20 cellular contexts compared by ENCODE assay signal in the genomic region with DNA sequence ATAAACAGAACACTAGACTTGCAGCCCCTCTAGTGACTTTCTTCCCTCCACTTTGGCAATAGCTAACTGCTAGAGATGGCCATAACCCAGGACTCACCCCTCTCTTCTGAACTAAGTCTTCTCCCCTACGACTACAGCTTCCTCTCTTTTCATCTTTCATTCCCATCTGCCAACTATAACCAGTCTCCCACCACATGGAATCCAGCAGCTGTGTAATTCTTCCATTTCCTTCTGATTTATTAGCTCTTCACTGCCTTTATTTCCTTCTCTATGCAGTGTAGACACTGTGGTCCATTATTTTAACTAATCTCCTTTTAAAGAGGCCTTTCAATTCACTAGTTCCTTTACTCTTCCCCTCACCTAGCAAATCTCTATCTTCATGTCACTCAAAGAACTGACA. TPM values are rescaled to one million over a fixed set of nuclear protein-coding genes. Genes with fewer than 3 reads are reported as not detected.
A peak's percentile ranks its signal among the peaks of the same experiment; 100 is the strongest.
DNase-seq lines count a peak whose midpoint lies in the region; ATAC-seq, FAIRE-seq and TF ChIP-seq lines count a peak whose summit lies in the region.
"Had no signal": no experiment of that assay in that cellular context is flagged by ENCODE, and none has a peak within 500 bp of the region (broad histone marks: within the 10 kb centered on the region; RNA-seq: fewer than 3 reads in every experiment).

No MANE protein-coding gene starts in this region.

- H3K9me2 ChIP-seq in SK-N-SH, result no peaks in the 10 kb centered on the region

- DNase-seq in SK-N-SH (no peak), K562 (ENCODE audit: extremely low read depth in 1 of 4, low spot score in 3 of 4) (no peak), NCI-H1694 (lab: John Stamatoyannopoulos, UW) (no peak), NCI-H2029 (lab: John Stamatoyannopoulos, UW) (no peak)
- DNase-seq in activated CD4-positive, alpha-beta memory T cell treated with anti-CD3 and anti-CD28 coated beads, Interleukin-2, amount 10 ng/mL, durations not matched to agents 7 days and 5 days, result no peak
- DNase-seq in activated CD4-positive, alpha-beta memory T cell treated with anti-CD3 and anti-CD28 coated beads for 36 hours, result no peak
- DNase-seq: CD4-positive, alpha-beta memory T cell; DMS153; DMS79; GDM1; GOT3; H7 had no signal

- TF ChIP-seq CTCF in SK-N-SH (IDR thresholded peaks at IDR 0.05) (no peak), K562 (IDR thresholded peaks at IDR 0.05 in 2 of 3, conservative IDR thresholded peaks at IDR 0.05 in 1 of 3; ENCODE audit: insufficient read depth in 2 of 3, low read depth in 1 of 3, low read length in 3 of 3) (peak in 1 of 3 experiments; percentile 3; a peak in 1 of 6 replicates)

- no peaks in the 10 kb centered on the region for H3K36me3 ChIP-seq in SK-N-SH (replicated peaks in 1 of 2; ENCODE audit: control insufficient read depth in 1 of 2, insufficient read depth in 2 of 2, low read length in 1 of 2)
- no peaks in the 10 kb centered on the region for H3K36me3 ChIP-seq in K562 (ENCODE audit: control insufficient read depth, insufficient read depth, low read length)
- H3K36me3 ChIP-seq: BLaER1 had no signal

- in situ Hi-C loops in K562 (cut with MboI), result no loop called here

- H3K27me3 ChIP-seq in SK-N-SH (ENCODE audit: insufficient read depth) (no peaks in the 10 kb centered on the region), K562 (ENCODE audit: control insufficient read depth in 2 of 2, insufficient read depth in 2 of 2, low read length in 2 of 2) (no peaks in the 10 kb centered on the region)
- H3K27me3 ChIP-seq: BLaER1 had no signal

- intact Hi-C loops in activated CD4-positive, alpha-beta memory T cell treated with anti-CD3 and anti-CD28 coated beads for 36 hours (cut with micrococcal nuclease), result no loop called here
- intact Hi-C loops in K562 (cut with micrococcal nuclease), result no loop called here

- POLR2A ChIA-PET in SK-N-SH (lab: Yijun Ruan, JAX) (no interaction called here), K562 (lab: Yijun Ruan, JAX) (interaction anchor here (1.8 kb wide), 1 partner anchor 8 kb away, joined by 5 read pairs; no protein-coding TSS in a partner anchor)
- POLR2A ChIA-PET in activated CD4-positive, alpha-beta memory T cell treated with anti-CD3 and anti-CD28 coated beads, Interleukin-2, amount 10 ng/mL, durations not matched to agents 7 days and 5 days (lab: Charles Lee), result interaction anchor here (0.9 to 1.4 kb wide), 2 partner anchors 11 to 13 kb away, joined by 3 to 6 read pairs; partner anchors contain the start of gene KCNK1
- POLR2A ChIA-PET in activated CD4-positive, alpha-beta memory T cell treated with anti-CD3 and anti-CD28 coated beads for 36 hours (lab: Charles Lee), result no interaction called here

- H2AFZ ChIP-seq in SK-N-SH (ENCODE audit: low read depth) (no peak overlapping the region), K562 (ENCODE audit: low read depth, low read length) (no peak overlapping the region; the same call in 1 of the 2 replicates)

- no peak for TF ChIP-seq POLR2A in K562 (conservative IDR thresholded peaks at IDR 0.05)

- H3K4me3 Mint-ChIP-seq in activated CD4-positive, alpha-beta memory T cell treated with anti-CD3 and anti-CD28 coated beads, Interleukin-2, amount 10 ng/mL, durations not matched to agents 7 days and 5 days, result no peak overlapping the region
- H3K4me3 Mint-ChIP-seq in activated CD4-positive, alpha-beta memory T cell treated with anti-CD3 and anti-CD28 coated beads for 36 hours, result no peak overlapping the region
- H3K4me3 Mint-ChIP-seq: CD14-positive monocyte had no signal

- H3K4me1 Mint-ChIP-seq in activated CD4-positive, alpha-beta memory T cell treated with anti-CD3 and anti-CD28 coated beads, Interleukin-2, amount 10 ng/mL, durations not matched to agents 7 days and 5 days, result peaks cover 35% of the 10 kb centered on the region
- peaks cover 41% of the 10 kb centered on the region for H3K4me1 Mint-ChIP-seq in activated CD4-positive, alpha-beta memory T cell treated with anti-CD3 and anti-CD28 coated beads for 36 hours (ENCODE audit: low read depth)
- H3K4me1 Mint-ChIP-seq: CD14-positive monocyte had no signal

- WGBS in SK-N-SH (ENCODE audit: low lambda C conversion rate), result 16% methylated on average over 1 of the region's 1 CpG
- WGBS in K562 (ENCODE audit: insufficient coverage, low coverage, missing lambda C conversion rate), result 14% methylated on average over 1 of the region's 1 CpG

- peaks cover 3% of the 10 kb centered on the region for H3K36me3 Mint-ChIP-seq in activated CD4-positive, alpha-beta memory T cell treated with anti-CD3 and anti-CD28 coated beads, Interleukin-2, amount 10 ng/mL, durations not matched to agents 7 days and 5 days (ENCODE audit: low read depth)
- H3K36me3 Mint-ChIP-seq in activated CD4-positive, alpha-beta memory T cell treated with anti-CD3 and anti-CD28 coated beads for 36 hours, result no peaks in the 10 kb centered on the region
- H3K36me3 Mint-ChIP-seq: CD14-positive monocyte; CD4-positive, alpha-beta memory T cell had no signal

- H3K4me2 ChIP-seq in SK-N-SH (peak overlapping the region; percentile 67; the same call in 1 of the 2 replicates), K562 (ENCODE audit: insufficient read depth, low read length) (no peak overlapping the region)
- H3K4me2 ChIP-seq: BLaER1 had no signal

- peak overlapping the region in 1 of 2 experiments; percentile 87; a peak in 2 of 4 replicates for H3K27ac ChIP-seq in SK-N-SH (ENCODE audit: low read depth in 2 of 2, low read length in 1 of 2)
- no peak overlapping the region for H3K27ac ChIP-seq in K562 (ENCODE audit: extremely low read depth, low read depth, low read length)
- H3K27ac ChIP-seq: 22Rv1, BLaER1 had no signal

- H4K20me1 ChIP-seq in SK-N-SH (ENCODE audit: insufficient read depth) (no peaks in the 10 kb centered on the region), K562 (replicated peaks; ENCODE audit: control insufficient read depth, insufficient read depth, low read length) (no peaks in the 10 kb centered on the region)
- H4K20me1 ChIP-seq: BLaER1 had no signal

- ATAC-seq in SK-N-SH treated with all-trans-retinoic acid at 6 μM for 48 hours (no peak), K562 (no peak), GM21717 (IDR thresholded peaks at IDR 0.05; ENCODE audit: unreplicated experiment) (no peak)
- ATAC-seq: HCT116, HepG2 had no signal

- H3K27me3 Mint-ChIP-seq in activated CD4-positive, alpha-beta memory T cell treated with anti-CD3 and anti-CD28 coated beads, Interleukin-2, amount 10 ng/mL, durations not matched to agents 7 days and 5 days, result no peaks in the 10 kb centered on the region
- peaks cover 10% of the 10 kb centered on the region for H3K27me3 Mint-ChIP-seq in activated CD4-positive, alpha-beta memory T cell treated with anti-CD3 and anti-CD28 coated beads for 36 hours

- no peak for TF ChIP-seq EP300 in SK-N-SH (IDR thresholded peaks at IDR 0.05; ENCODE audit: borderline replicate concordance in 1 of 2, low read depth in 1 of 2, low read length in 1 of 2)
- TF ChIP-seq EP300 in K562 (IDR thresholded peaks at IDR 0.05; ENCODE audit: low read length), result no peak

- TF ChIP-seq RAD21 in SK-N-SH (IDR thresholded peaks at IDR 0.05; ENCODE audit: low read length) (no peak), K562 (CRISPR knock-in tag; conservative IDR thresholded peaks at IDR 0.05 in 1 of 2, IDR thresholded peaks at IDR 0.05 in 1 of 2) (no peak)

- no peak overlapping the region for H3K4me3 ChIP-seq in SK-N-SH (ENCODE audit: low read depth in 2 of 2, low read length in 1 of 2)
- H3K4me3 ChIP-seq in K562, result no peak overlapping the region
- H3K4me3 ChIP-seq: BLaER1 had no signal

- CTCF ChIA-PET in SK-N-SH (lab: Yijun Ruan, JAX) (no interaction called here), K562 (lab: Yijun Ruan, JAX; ENCODE audit: low intra/inter-chr PET ratio) (no interaction called here)
- CTCF ChIA-PET in activated CD4-positive, alpha-beta memory T cell treated with anti-CD3 and anti-CD28 coated beads, Interleukin-2, amount 10 ng/mL, durations not matched to agents 7 days and 5 days (lab: Charles Lee), result no interaction called here
- CTCF ChIA-PET in activated CD4-positive, alpha-beta memory T cell treated with anti-CD3 and anti-CD28 coated beads for 36 hours (lab: Charles Lee), result interaction anchor here (1.3 kb wide), 1 partner anchor 27 kb away, joined by 3 read pairs; no protein-coding TSS in a partner anchor

- peaks cover 2% of the 10 kb centered on the region for H3K9me3 Mint-ChIP-seq in activated CD4-positive, alpha-beta memory T cell treated with anti-CD3 and anti-CD28 coated beads, Interleukin-2, amount 10 ng/mL, durations not matched to agents 7 days and 5 days
- peaks cover 3% of the 10 kb centered on the region for H3K9me3 Mint-ChIP-seq in activated CD4-positive, alpha-beta memory T cell treated with anti-CD3 and anti-CD28 coated beads for 36 hours

- H3K9ac ChIP-seq in SK-N-SH (no peak overlapping the region), K562 (ENCODE audit: insufficient read depth in 1 of 2, low read depth in 2 of 2, low read length in 2 of 2) (no peak overlapping the region)
- H3K9ac ChIP-seq: BLaER1 had no signal

- H3K4me1 ChIP-seq in SK-N-SH (ENCODE audit: control insufficient read depth in 1 of 2, insufficient read depth in 2 of 2, low read depth in 1 of 2, low read length in 1 of 2) (peaks cover 12 to 13% of the 10 kb centered on the region in 2 experiments), K562 (replicated peaks in 1 of 2; ENCODE audit: control insufficient read depth in 2 of 2, insufficient read depth in 2 of 2, low read length in 2 of 2) (peaks cover 0 to 15% of the 10 kb centered on the region in 2 experiments; a peak in 3 of 5 replicates)

- no TSS peak for BruUV-seq in K562 (replicated peaks; lab: Mats Ljungman, UMichigan)

- H3F3A ChIP-seq in SK-N-SH (replicated peaks; ENCODE audit: insufficient read depth), result peaks cover 15% of the 10 kb centered on the region

- H3K79me2 ChIP-seq in SK-N-SH (ENCODE audit: insufficient read depth) (no peaks in the 10 kb centered on the region), K562 (ENCODE audit: control insufficient read depth, insufficient read depth, low read length) (no peaks in the 10 kb centered on the region)

- no peak for FAIRE-seq in K562 (lab: Jason Lieb, UNC)
- FAIRE-seq: HepG2 had no signal

- H3K9me1 ChIP-seq in K562 (ENCODE audit: control insufficient read depth, insufficient read depth, low read length), result no peaks in the 10 kb centered on the region

- peak overlapping the region; percentile 77 for H3K27ac Mint-ChIP-seq in activated CD4-positive, alpha-beta memory T cell treated with anti-CD3 and anti-CD28 coated beads, Interleukin-2, amount 10 ng/mL, durations not matched to agents 7 days and 5 days
- no peak overlapping the region for H3K27ac Mint-ChIP-seq in activated CD4-positive, alpha-beta memory T cell treated with anti-CD3 and anti-CD28 coated beads for 36 hours
- H3K27ac Mint-ChIP-seq: CD14-positive monocyte; CD4-positive, alpha-beta memory T cell had no signal

- H3K9me3 ChIP-seq in SK-N-SH, result no peaks in the 10 kb centered on the region
- no peaks in the 10 kb centered on the region for H3K9me3 ChIP-seq in K562 (replicated peaks; ENCODE audit: control insufficient read depth, insufficient read depth, low read depth, low read length)

RNA-seq across cellular contexts. Expression of gene KCNK1, which starts 13.4 kb away (rescaled TPM):
- polyA plus RNA-seq in SK-N-SH (2012; rRNA removed) (10.1 and 10.6 TPM in 2 replicates), K562 (2011; rRNA removed) (19.9 and 22.7 TPM in 2 replicates), K562 (2014; fragmentation: Illumina TruSeq; extraction: Trizol) (7.4 and 9.3 TPM in 2 replicates), K562 (2014; fragmentation: Nextera tagmentation; extraction: Ambion mirVana) (1 to 10 TPM; 3.1 to 3.5 TPM), K562 (2014; rRNA removed) (8.0 and 9.8 TPM in 2 replicates)
- 8.2 and 10.3 TPM in 2 replicates for polyA plus RNA-seq in SK-N-SH (2012; cell fraction: cytosol; rRNA removed)
- polyA plus RNA-seq in SK-N-SH (2012; cell fraction: nucleus; rRNA removed), result 3.1 and 5.7 TPM in 2 replicates
- 1 to 10 TPM; 8.1 to 9.0 TPM for total RNA-seq in activated CD4-positive, alpha-beta memory T cell treated with anti-CD3 and anti-CD28 coated beads, Interleukin-2, amount 10 ng/mL, durations not matched to agents 7 days and 5 days
- 1 to 10 TPM; 5.0 to 5.2 TPM for total RNA-seq in activated CD4-positive, alpha-beta memory T cell treated with anti-CD3 and anti-CD28 coated beads for 36 hours
- 25.8 and 31.2 TPM in 2 replicates for total RNA-seq in K562 (2011; cell fraction: chromatin; rRNA removed; ENCODE audit: low replicate concordance)
- total RNA-seq in K562 (2011; cell fraction: nucleolus; rRNA removed), result 36.3 and 38.5 TPM in 2 replicates
- 34.2 and 46.4 TPM in 2 replicates for total RNA-seq in K562 (2011; cell fraction: nucleoplasm; rRNA removed)
- total RNA-seq in K562 (2014; rRNA removed) (6.0 and 6.7 TPM in 2 replicates), K562 (2014; rRNA removed; fragmentation: Illumina TruSeq; extraction: Trizol) (6.0 and 7.0 TPM in 2 replicates), K562 (2015; rRNA removed; fragmentation: Illumina TruSeq; extraction: Trizol) (4.1 and 4.7 TPM in 2 replicates), K562 (2021) (9.4 and 9.8 TPM in 2 replicates)
- 20.0 and 35.2 TPM in 2 replicates for polyA plus RNA-seq in K562 (2011; cell fraction: cytosol; rRNA removed)
- 16.3 and 25.6 TPM in 2 replicates for polyA plus RNA-seq in K562 (2011; cell fraction: nucleus; rRNA removed)
- polyA plus RNA-seq in K562 (2012), result 6.0 and 6.4 TPM in 2 replicates
- 19.6 and 25.5 TPM in 2 replicates for polyA minus RNA-seq in K562 (2011; rRNA and poly(A)+ RNA removed)
- 20.0 and 23.3 TPM in 2 replicates for polyA minus RNA-seq in K562 (2011; cell fraction: cytosol; rRNA and poly(A)+ RNA removed)
- polyA minus RNA-seq in K562 (2011; cell fraction: nucleus; rRNA and poly(A)+ RNA removed), result 16.6 and 19.1 TPM in 2 replicates
- total RNA-seq: A673; CD4-positive, alpha-beta memory T cell; HepG2 had no signal
- polyA plus RNA-seq: CD14-positive monocyte; CD4-positive, alpha-beta memory T cell; HepG2 had no signal

Comparison
In these comparisons a context has a peak if more than half of its experiments do, and no peak if none do; other contexts are left out.
1. POLR2A ChIA-PET loops: an anchor here in activated CD4-positive, alpha-beta memory T cell treated with anti-CD3 and anti-CD28 coated beads, Interleukin-2, amount 10 ng/mL, durations not matched to agents 7 days and 5 days (0.9 to 1.4 kb wide) and K562 (1.8 kb wide); none called in SK-N-SH and activated CD4-positive, alpha-beta memory T cell treated with anti-CD3 and anti-CD28 coated beads for 36 hours.
2. Of the 27 proteins assayed by ChIP-seq in both K562 and SK-N-SH: peak only in K562: none; only in SK-N-SH: NFIC; in both: none; in neither: 25; mixed calls (peak in some experiments, not most) for 1.